ENCODE assay signal across 24 cellular contexts in the genomic region with DNA sequence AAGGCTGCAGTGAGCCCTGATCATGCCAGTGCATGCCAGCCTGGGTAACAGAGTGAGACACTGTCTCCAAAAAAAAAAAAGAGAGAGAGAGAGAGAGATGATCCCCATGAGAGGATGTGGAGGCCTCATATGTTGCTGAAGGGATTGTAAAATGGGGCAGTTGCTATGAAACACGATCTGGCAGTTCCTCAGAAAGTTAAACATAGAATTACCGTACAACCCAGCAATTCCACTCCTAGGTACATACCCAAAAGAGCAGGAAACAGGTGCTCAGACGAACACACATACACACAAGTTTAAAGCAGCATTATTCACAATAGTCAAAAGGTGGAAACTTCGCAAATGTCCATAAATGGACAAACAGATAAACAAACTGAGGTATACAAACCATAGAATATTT. TPM values are rescaled to one million over a fixed set of nuclear protein-coding genes. Genes with fewer than 3 reads are reported as not detected.
DNase-seq lines count a peak whose midpoint lies in the region; ATAC-seq, FAIRE-seq and TF ChIP-seq lines count a peak whose summit lies in the region.
"Had no signal": no experiment of that assay in that cellular context is flagged by ENCODE, and none has a peak within 500 bp of the region (broad histone marks: within the 10 kb centered on the region; RNA-seq: fewer than 3 reads in every experiment).

No MANE protein-coding gene starts in this region.

- no TSS peak for BruUV-seq in K562 (replicated peaks; lab: Mats Ljungman, UMichigan)

- no peak for TF ChIP-seq POLR2A in K562 (conservative IDR thresholded peaks at IDR 0.05)

- no peak overlapping the region for H3K4me3 ChIP-seq in K562
- H3K4me3 ChIP-seq: GM23248, MG63, SJCRH30 had no signal

- no peak for ATAC-seq in Right ventricle myocardium superior (ENCODE audit: poor library complexity)
- no peak for ATAC-seq in left ventricle myocardium superior
- ATAC-seq in K562: no peak
- ATAC-seq in GM19467 (IDR thresholded peaks at IDR 0.05; ENCODE audit: unreplicated experiment): no peak
- ATAC-seq: PC-3, SK-N-SH treated with all-trans-retinoic acid at 6 μM for 48 hours, T-helper 17 cell had no signal

- no peak for TF ChIP-seq CTCF in K562 (IDR thresholded peaks at IDR 0.05 in 2 of 3, conservative IDR thresholded peaks at IDR 0.05 in 1 of 3; ENCODE audit: insufficient read depth in 2 of 3, low read depth in 1 of 3, low read length in 3 of 3)

- TF ChIP-seq EP300 in K562 (IDR thresholded peaks at IDR 0.05; ENCODE audit: low read length): no peak

- H2AFZ ChIP-seq in K562 (ENCODE audit: low read depth, low read length): peak overlapping the region; percentile 25; the same call in 1 of the 2 replicates
- H2AFZ ChIP-seq: GM23248 had no signal

- POLR2A ChIA-PET in K562 (lab: Yijun Ruan, JAX): interaction anchor here (0.7 to 1.3 kb wide), 2 partner anchors 22 to 259 kb away, joined by 4 to 5 read pairs; no protein-coding TSS in a partner anchor

- in situ Hi-C loops in K562 (cut with MboI): no loop called here

- CTCF ChIA-PET in K562 (lab: Yijun Ruan, JAX; ENCODE audit: low intra/inter-chr PET ratio): no interaction called here

- no peak overlapping the region for H3K27ac ChIP-seq in K562 (ENCODE audit: extremely low read depth, low read depth, low read length)
- H3K27ac ChIP-seq: 22Rv1, GM23248, SJCRH30 had no signal

- no peaks in the 10 kb centered on the region for H3K9me1 ChIP-seq in K562 (ENCODE audit: control insufficient read depth, insufficient read depth, low read length)

- H3K36me3 ChIP-seq in K562 (ENCODE audit: control insufficient read depth, insufficient read depth, low read length): no peaks in the 10 kb centered on the region
- H3K36me3 ChIP-seq: MG63, SJCRH30 had no signal

- WGBS in K562 (ENCODE audit: insufficient coverage, low coverage, missing lambda C conversion rate): 30% methylated on average over 4 of the region's 4 CpGs

- no peak for FAIRE-seq in K562 (lab: Jason Lieb, UNC)
- FAIRE-seq: D721Med, GM12892, GM19239 had no signal

- H3K4me2 ChIP-seq in K562 (ENCODE audit: insufficient read depth, low read length): no peak overlapping the region

- no peak for TF ChIP-seq RAD21 in K562 (CRISPR knock-in tag; conservative IDR thresholded peaks at IDR 0.05 in 1 of 2, IDR thresholded peaks at IDR 0.05 in 1 of 2)

- H4K20me1 ChIP-seq in K562 (replicated peaks; ENCODE audit: control insufficient read depth, insufficient read depth, low read length): no peaks in the 10 kb centered on the region

- no peaks in the 10 kb centered on the region for H3K9me3 ChIP-seq in K562 (replicated peaks; ENCODE audit: control insufficient read depth, insufficient read depth, low read depth, low read length)
- H3K9me3 ChIP-seq: MG63, SJCRH30 had no signal

- DNase-seq in DMS153 (lab: John Stamatoyannopoulos, UW) (peak; percentile 13), DMS153 treated with DMSO at 0.1 percent for 48 hours (lab: John Stamatoyannopoulos, UW; ENCODE audit: unreplicated experiment) (no peak), Right ventricle myocardium superior (peak; percentile 7), left ventricle myocardium superior (no peak), K562 (ENCODE audit: extremely low read depth in 1 of 4, low spot score in 3 of 4) (no peak), HT-29 (ENCODE audit: low spot score) (no peak)
- DNase-seq: DMS79 treated with DMSO at 0.1 percent for 48 hours; GM23248; H7; KG1; MG63; NCI-H2081 treated with DMSO at 0.1 percent for 48 hours; NCI-H2227 treated with DMSO at 0.1 percent for 48 hours; NCI-H526 treated with DMSO at 0.1 percent for 48 hours; NK-92 treated with Interleukin-12 subunit alpha and Interleukin-12 subunit beta, amount 100 ng/mL, for 24 hours; PC-3; T-helper 17 cell had no signal

- H3K79me2 ChIP-seq in K562 (ENCODE audit: control insufficient read depth, insufficient read depth, low read length): no peaks in the 10 kb centered on the region

- no peak overlapping the region for H3K9ac ChIP-seq in K562 (ENCODE audit: insufficient read depth in 1 of 2, low read depth in 2 of 2, low read length in 2 of 2)
- H3K9ac ChIP-seq: GM23248 had no signal

- intact Hi-C loops in Right ventricle myocardium superior (cut with DNase I): no loop called here
- intact Hi-C loops in left ventricle myocardium superior (cut with micrococcal nuclease): no loop called here
- intact Hi-C loops in K562 (cut with micrococcal nuclease): no loop called here

- H3K27me3 ChIP-seq in K562 (ENCODE audit: control insufficient read depth in 2 of 2, insufficient read depth in 2 of 2, low read length in 2 of 2): no peaks in the 10 kb centered on the region
- H3K27me3 ChIP-seq: MG63, SJCRH30 had no signal

- H3K4me1 ChIP-seq in K562 (replicated peaks in 1 of 2; ENCODE audit: control insufficient read depth in 2 of 2, insufficient read depth in 2 of 2, low read length in 2 of 2): peaks cover 0 to 5% of the 10 kb centered on the region in 2 experiments; a peak in 1 of 5 replicates

TF ChIP-seq in K562, 482 proteins besides CTCF, POLR2A, EP300 and RAD21:
- no peak for TF ChIP-seq ESRRA (IDR thresholded peaks at IDR 0.05; ENCODE audit: borderline replicate concordance, low read depth)
- no peak for TF ChIP-seq NCOA6 (IDR thresholded peaks at IDR 0.05)
- no peak for TF ChIP-seq ZNF3 (CRISPR knock-in tag; IDR thresholded peaks at IDR 0.05)
- no peak for TF ChIP-seq EHMT2 (IDR thresholded peaks at IDR 0.05)
- no peak for TF ChIP-seq CREBBP (IDR thresholded peaks at IDR 0.05; ENCODE audit: low read depth, low read length)
- no peak for TF ChIP-seq NONO (IDR thresholded peaks at IDR 0.05; ENCODE audit: low read depth in 2 of 2, low read length in 1 of 2)
- TF ChIP-seq HMGN3 (IDR thresholded peaks at IDR 0.05; ENCODE audit: borderline replicate concordance, extremely low read depth, insufficient read length, low read depth, low read length): no peak

RNA-seq across cellular contexts. Expression of a gene that starts 27.4 kb away (rescaled TPM):
- total RNA-seq in Right ventricle myocardium superior (25.6 TPM), left ventricle myocardium superior (27.8 TPM), K562 (2014; rRNA removed) (8.8 and 14.3 TPM in 2 replicates), K562 (2014; rRNA removed; fragmentation: Illumina TruSeq; extraction: Trizol) (7.4 and 8.4 TPM in 2 replicates), K562 (2015; rRNA removed; fragmentation: Illumina TruSeq; extraction: Trizol) (11.5 TPM in 2 replicates), K562 (2021) (14.8 and 15.2 TPM in 2 replicates)
- total RNA-seq in K562 (2011; cell fraction: chromatin; rRNA removed; ENCODE audit: low replicate concordance): 23.7 and 39.3 TPM in 2 replicates
- total RNA-seq in K562 (2011; cell fraction: nucleolus; rRNA removed): 19.7 and 23.5 TPM in 2 replicates
- 22.3 and 24.9 TPM in 2 replicates for total RNA-seq in K562 (2011; cell fraction: nucleoplasm; rRNA removed)
- polyA plus RNA-seq in K562 (2011; rRNA removed) (11.4 and 16.2 TPM in 2 replicates), K562 (2014; fragmentation: Illumina TruSeq; extraction: Trizol) (12.3 and 13.8 TPM in 2 replicates), K562 (2014; fragmentation: Nextera tagmentation; extraction: Ambion mirVana) (under 1 TPM; 0.25 to 0.42 TPM), K562 (2014; rRNA removed) (13.8 and 17.0 TPM in 2 replicates)
- polyA plus RNA-seq in K562 (2011; cell fraction: cytosol; rRNA removed): 13.6 and 14.6 TPM in 2 replicates
- polyA plus RNA-seq in K562 (2011; cell fraction: nucleus; rRNA removed): 43.6 and 45.1 TPM in 2 replicates
- polyA plus RNA-seq in K562 (2012): 11.3 and 12.8 TPM in 2 replicates
- polyA minus RNA-seq in K562 (2011; rRNA and poly(A)+ RNA removed): 5.5 and 6.4 TPM in 2 replicates
- 8.1 and 9.3 TPM in 2 replicates for polyA minus RNA-seq in K562 (2011; cell fraction: cytosol; rRNA and poly(A)+ RNA removed)
- 9.8 and 12.1 TPM in 2 replicates for polyA minus RNA-seq in K562 (2011; cell fraction: nucleus; rRNA and poly(A)+ RNA removed)
- 2.9 and 3.1 TPM in 2 replicates for total RNA-seq in HT-29 (2014; rRNA removed; shearing (Covaris generic))

RNA-seq across cellular contexts. Expression of a gene that starts 49.0 kb away (rescaled TPM):
- total RNA-seq in Right ventricle myocardium superior (31.8 TPM), left ventricle myocardium superior (35.5 TPM), K562 (2014; rRNA removed) (5.8 and 15.2 TPM in 2 replicates), K562 (2014; rRNA removed; fragmentation: Illumina TruSeq; extraction: Trizol) (5.5 and 6.0 TPM in 2 replicates), K562 (2015; rRNA removed; fragmentation: Illumina TruSeq; extraction: Trizol) (6.1 and 7.1 TPM in 2 replicates), K562 (2021) (7.8 and 11.4 TPM in 2 replicates)
- 5.2 and 6.2 TPM in 2 replicates for total RNA-seq in K562 (2011; cell fraction: chromatin; rRNA removed; ENCODE audit: low replicate concordance)
- total RNA-seq in K562 (2011; cell fraction: nucleolus; rRNA removed): 4.0 and 4.3 TPM in 2 replicates
- total RNA-seq in K562 (2011; cell fraction: nucleoplasm; rRNA removed): 5.0 and 5.1 TPM in 2 replicates
- polyA plus RNA-seq in K562 (2011; rRNA removed) (10.4 and 12.1 TPM in 2 replicates), K562 (2014; fragmentation: Illumina TruSeq; extraction: Trizol) (6.7 and 7.2 TPM in 2 replicates), K562 (2014; fragmentation: Nextera tagmentation; extraction: Ambion mirVana) (1 to 10 TPM in 1 of 2 experiments, under 1 TPM in 1; 0.92 to 1.1 TPM), K562 (2014; rRNA removed) (4.6 and 4.8 TPM in 2 replicates)
- polyA plus RNA-seq in K562 (2011; cell fraction: cytosol; rRNA removed): 7.3 and 8.0 TPM in 2 replicates
- polyA plus RNA-seq in K562 (2011; cell fraction: nucleus; rRNA removed): 3.4 and 5.9 TPM in 2 replicates
- 7.0 and 10.8 TPM in 2 replicates for polyA plus RNA-seq in K562 (2012)
- 9.0 and 9.9 TPM in 2 replicates for polyA minus RNA-seq in K562 (2011; rRNA and poly(A)+ RNA removed)
- polyA minus RNA-seq in K562 (2011; cell fraction: cytosol; rRNA and poly(A)+ RNA removed): 8.9 and 10.0 TPM in 2 replicates
- 2.2 and 3.1 TPM in 2 replicates for polyA minus RNA-seq in K562 (2011; cell fraction: nucleus; rRNA and poly(A)+ RNA removed)
- total RNA-seq in HT-29 (2014; rRNA removed; shearing (Covaris generic)): 6.1 and 8.7 TPM in 2 replicates

Comparison
In these comparisons a context has a peak if more than half of its experiments do, and no peak if none do; other contexts are left out.
1. DNase-seq: peak in DMS153 (single experiment) and Right ventricle myocardium superior (single experiment); none in DMS153 treated with DMSO at 0.1 percent for 48 hours (single experiment), left ventricle myocardium superior (single experiment), K562 (0 of 4) and HT-29 (single experiment).